ENCODE assay signal across 8 cellular contexts in the genomic region with DNA sequence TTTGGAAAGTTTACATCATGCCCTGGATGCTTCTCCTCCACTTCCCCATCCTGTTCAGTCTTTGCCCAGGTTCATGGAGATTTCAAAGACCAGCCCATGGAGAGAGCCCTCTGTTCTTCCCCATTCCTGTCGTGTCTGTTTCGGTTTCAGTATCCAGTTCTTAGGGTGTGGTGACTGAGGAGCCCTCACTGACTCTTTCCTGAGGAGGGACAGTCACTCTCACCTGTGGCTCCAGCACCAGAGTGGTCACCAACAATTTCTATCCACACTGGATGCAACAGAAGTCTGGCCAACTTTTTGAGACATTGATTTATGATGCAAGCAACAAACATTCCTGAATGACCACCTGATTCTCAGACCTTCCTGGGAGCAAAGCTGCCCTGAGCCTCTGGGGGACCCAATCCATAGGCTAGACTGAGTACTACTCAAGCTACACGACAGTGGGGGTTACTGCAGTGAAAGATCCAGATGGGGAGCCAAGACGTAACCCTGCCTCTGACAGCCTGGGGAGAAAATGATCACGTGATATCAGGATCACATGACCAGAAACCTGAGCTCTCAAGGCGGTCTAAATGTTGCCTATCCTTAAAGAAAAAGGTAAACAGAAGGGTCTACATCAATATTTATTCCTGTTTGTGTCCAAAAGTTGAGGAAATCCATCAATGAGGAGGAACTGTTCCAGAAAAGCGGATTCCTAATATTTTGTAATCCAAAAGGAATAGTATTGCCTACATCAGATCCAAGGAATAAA.
DNase-seq lines count a peak whose midpoint lies in the region; ATAC-seq and TF ChIP-seq lines count a peak whose summit lies in the region.

No MANE protein-coding gene starts in this region.

- no peak for TF ChIP-seq CTCF in DND-41 (IDR thresholded peaks at IDR 0.05; ENCODE audit: borderline replicate concordance, extremely low read depth, low read length, poor library complexity, severe bottlenecking)
- no peak for TF ChIP-seq CTCF in Loucy (conservative IDR thresholded peaks at IDR 0.05; ENCODE audit: low read length)

- H3K27me3 Mint-ChIP-seq in T-helper 17 cell = peaks cover 12% of the 10 kb centered on the region

- no peaks in the 10 kb centered on the region for H3K9me2 ChIP-seq in Loucy (replicated peaks; ENCODE audit: low read depth, low read length)

- H3K27ac Mint-ChIP-seq in T-helper 17 cell = peak overlapping the region; percentile 86

- H3K4me3 ChIP-seq in DND-41 (ENCODE audit: low read depth in 1 of 2, low read length in 2 of 2) = peak overlapping the region in 1 of 2 experiments; percentile 35; a peak in 2 of 4 replicates
- peak overlapping the region; percentile 72 for H3K4me3 ChIP-seq in Loucy (ENCODE audit: low read length, poor library complexity, severe bottlenecking)

- DNase-seq in DND-41 (peak; percentile 51), T-helper 17 cell (no peak), iPS-NIHi7 (ENCODE audit: extremely low spot score) (peak; percentile 36), DMS114 treated with DMSO at 0.1 percent for 48 hours (lab: John Stamatoyannopoulos, UW; ENCODE audit: unreplicated experiment) (no peak), T-helper 9 cell (no peak)

- peak overlapping the region; percentile 85 for H3K4me3 Mint-ChIP-seq in T-helper 17 cell

- H3K4me2 ChIP-seq in DND-41 (ENCODE audit: insufficient read depth, low read length) = peak overlapping the region; percentile 65
- H3K4me2 ChIP-seq in Loucy (ENCODE audit: low read depth, low read length, poor library complexity, severe bottlenecking) = peak overlapping the region; percentile 82

- H3K9me3 ChIP-seq in DND-41 (ENCODE audit: insufficient read depth, low read length, severe bottlenecking) (no peaks in the 10 kb centered on the region), Loucy (ENCODE audit: insufficient read depth, low read depth, low read length) (no peaks in the 10 kb centered on the region), T-helper 17 cell (ENCODE audit: control insufficient read depth, low read length, poor library complexity, severe bottlenecking) (peaks cover 2% of the 10 kb centered on the region)

- H3K4me1 ChIP-seq in DND-41 (ENCODE audit: insufficient read depth, low read length) (peaks cover 64% of the 10 kb centered on the region), Loucy (ENCODE audit: insufficient read depth, low read length, poor library complexity, severe bottlenecking) (peaks cover 36% of the 10 kb centered on the region)

- H3F3A ChIP-seq in Loucy (ENCODE audit: low read depth) = peaks cover 11% of the 10 kb centered on the region; the same call in 1 of the 2 replicates

- peak; percentile 73 for ATAC-seq in DND-41 (ENCODE audit: insufficient read depth, low read depth)
- peak; percentile 25 for ATAC-seq in GM21423 (IDR thresholded peaks at IDR 0.05; ENCODE audit: unreplicated experiment)
- ATAC-seq in T-helper 17 cell = peak; percentile 63
- ATAC-seq in GM18858 (IDR thresholded peaks at IDR 0.05; ENCODE audit: unreplicated experiment) = no peak

- peak overlapping the region; percentile 77 for H3K27ac ChIP-seq in DND-41 (ENCODE audit: low read length)

- no peaks in the 10 kb centered on the region for H3K27me3 ChIP-seq in DND-41 (ENCODE audit: insufficient read depth, low read length, poor library complexity)
- no peaks in the 10 kb centered on the region for H3K27me3 ChIP-seq in Loucy (ENCODE audit: insufficient read depth, low read length, poor library complexity, severe bottlenecking)

- H2AFZ ChIP-seq in DND-41 (ENCODE audit: low read depth, low read length) (peak overlapping the region; percentile 75), Loucy (ENCODE audit: low read length) (peak overlapping the region; percentile 60)

- H3K9ac ChIP-seq in DND-41 (ENCODE audit: low read depth, low read length) (peak overlapping the region; percentile 37), Loucy (ENCODE audit: low read depth, low read length, poor library complexity, severe bottlenecking) (peak overlapping the region; percentile 58)

- H3K36me3 ChIP-seq in DND-41 (ENCODE audit: insufficient read depth, low read length) = no peaks in the 10 kb centered on the region
- peaks cover 3% of the 10 kb centered on the region; the same call in 1 of the 2 replicates for H3K36me3 ChIP-seq in Loucy (ENCODE audit: insufficient read depth, low read length)

- H3K36me3 Mint-ChIP-seq in T-helper 17 cell (ENCODE audit: low read depth) = peaks cover 3% of the 10 kb centered on the region

- peaks cover 13% of the 10 kb centered on the region for H3K4me1 Mint-ChIP-seq in T-helper 17 cell

- H4K20me1 ChIP-seq in DND-41 (ENCODE audit: insufficient read depth, low read length) (no peaks in the 10 kb centered on the region), Loucy (ENCODE audit: insufficient read depth, low read length, poor library complexity, severe bottlenecking) (no peaks in the 10 kb centered on the region)

- H3K79me2 ChIP-seq in DND-41 (ENCODE audit: insufficient read depth, low read length) (no peaks in the 10 kb centered on the region), Loucy (ENCODE audit: insufficient read depth, low read length) (no peaks in the 10 kb centered on the region)

Comparison
In these comparisons a context has a peak if more than half of its experiments do, and no peak if none do; other contexts are left out.
1. DNase-seq: peak in DND-41 (single experiment) and iPS-NIHi7 (single experiment); none in T-helper 17 cell (0 of 3), DMS114 treated with DMSO at 0.1 percent for 48 hours (single experiment) and T-helper 9 cell (single experiment).